In the genomic region with DNA sequence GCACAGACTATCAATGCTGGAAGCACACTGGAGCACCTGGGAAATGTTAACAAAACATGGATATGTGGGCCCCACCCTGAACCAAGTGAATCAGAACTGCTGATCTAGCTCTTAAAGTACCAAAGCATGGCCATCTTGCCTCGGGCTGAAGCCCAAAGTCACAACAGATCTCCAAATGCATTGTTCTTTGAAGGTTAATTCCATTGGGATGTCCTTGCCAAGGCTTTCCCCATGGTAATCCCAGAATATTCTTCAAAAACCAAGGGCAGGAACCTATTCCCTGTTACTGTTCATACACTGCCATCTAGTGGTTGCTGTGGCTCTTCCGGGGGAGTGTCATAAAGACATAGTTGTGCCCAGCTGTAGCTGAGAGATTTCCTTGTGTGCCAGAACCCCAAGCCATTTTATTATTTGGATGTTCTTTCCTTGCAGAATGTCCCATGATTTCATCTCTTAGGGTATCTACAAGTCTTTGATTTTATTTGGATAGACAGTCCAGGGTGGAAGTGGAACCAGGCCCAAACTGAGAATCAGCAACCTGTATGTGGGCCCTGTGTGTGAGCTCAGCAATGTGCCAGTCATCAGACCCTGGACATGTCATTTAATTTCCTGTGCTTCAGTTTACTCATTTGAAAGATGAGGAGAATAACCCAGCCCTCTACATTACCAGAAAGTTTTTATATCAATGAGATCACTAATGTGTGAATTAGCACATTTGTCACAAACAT, we compare ENCODE assay signal across 8 cellular contexts.
DNase-seq lines count a peak whose midpoint lies in the region; ATAC-seq and TF ChIP-seq lines count a peak whose summit lies in the region.

No MANE protein-coding gene starts in this region.

- peak; percentile 73 for ATAC-seq in GM21423 (IDR thresholded peaks at IDR 0.05; ENCODE audit: unreplicated experiment)

- H3K36me3 ChIP-seq in kidney epithelial cell (ENCODE audit: control insufficient read depth, insufficient read depth, low read length): no peaks in the 10 kb centered on the region

- no peak overlapping the region for H3K27ac ChIP-seq in caudate nucleus (ENCODE audit: low read depth, low read length)

- H3K27me3 ChIP-seq in kidney epithelial cell (ENCODE audit: control insufficient read depth, insufficient read depth, low read length): no peaks in the 10 kb centered on the region

- no peak overlapping the region for H3K4me3 ChIP-seq in kidney epithelial cell (ENCODE audit: low read depth, low read length)

- peak; percentile 87 for DNase-seq in EL
- peak; percentile 44 for DNase-seq in HuH-7.5 (ENCODE audit: low spot score)
- DNase-seq in NOMO-1 (lab: John Stamatoyannopoulos, UW; ENCODE audit: unreplicated experiment in 2 of 2): peak; percentile 35 to 72
- peak in 46 of 61 donors; percentile 2 to 76 (median 22) for DNase-seq in caudate nucleus (lab: John Stamatoyannopoulos, UW)
- DNase-seq in kidney epithelial cell (ENCODE audit: low read depth): no peak
- DNase-seq in superior temporal gyrus (ENCODE audit: extremely low spot score): peak; percentile 98
- DNase-seq in cortex of kidney (lab: John Stamatoyannopoulos, UW): no peak

- TF ChIP-seq CTCF in kidney epithelial cell (IDR thresholded peaks at IDR 0.05; ENCODE audit: insufficient read depth, low read length, poor library complexity, severe bottlenecking): peak; percentile 78

Comparison
In these comparisons a context has a peak if more than half of its experiments do, and no peak if none do; other contexts are left out.
1. DNase-seq: peak in EL (single experiment), HuH-7.5 (single experiment), NOMO-1 (2 of 2), caudate nucleus (46 of 61) and superior temporal gyrus (single experiment); none in kidney epithelial cell (single experiment) and cortex of kidney (single experiment).